In the genomic region with DNA sequence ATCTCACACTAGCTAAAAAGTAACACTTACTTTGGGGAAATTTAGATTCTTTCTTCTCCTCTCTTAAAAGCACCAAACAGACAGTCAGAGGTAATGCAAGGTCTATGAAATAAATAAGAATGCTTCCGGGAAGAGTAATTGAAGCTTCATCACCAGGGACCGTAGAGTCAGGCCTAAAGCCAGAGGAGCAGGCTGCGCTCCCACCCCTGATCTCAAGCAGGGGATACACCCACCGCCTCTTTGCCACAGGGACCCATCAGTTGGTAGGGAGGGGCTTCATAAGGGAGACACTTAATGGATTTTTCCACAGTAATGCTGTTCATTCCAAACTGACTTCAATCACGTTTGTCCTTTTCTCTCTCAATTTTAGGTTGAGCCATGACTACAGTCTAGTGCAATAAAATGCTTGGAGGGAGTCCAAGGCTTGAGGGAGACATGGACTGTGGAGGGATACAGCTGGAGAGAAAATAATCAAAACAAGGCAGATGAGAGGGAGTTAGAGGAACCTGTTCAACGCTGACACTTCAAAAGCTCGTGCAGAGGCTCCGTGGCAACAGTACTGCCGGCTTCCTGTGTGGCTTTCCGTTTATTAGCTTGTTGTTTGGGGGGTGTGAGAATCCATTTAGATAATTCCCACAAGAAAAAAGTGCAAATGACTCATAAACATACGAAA, we compare ENCODE assay signal across 11 cellular contexts.
A peak's percentile ranks its signal among the peaks of the same experiment; 100 is the strongest.
DNase-seq lines count a peak whose midpoint lies in the region; ATAC-seq and TF ChIP-seq lines count a peak whose summit lies in the region.
"Had no signal": no experiment of that assay in that cellular context is flagged by ENCODE, and none has a peak within 500 bp of the region (broad histone marks: within the 10 kb centered on the region; RNA-seq: fewer than 3 reads in every experiment).

No MANE protein-coding gene starts in this region.

- H3K9ac ChIP-seq in H9 (ENCODE audit: extremely low read depth, insufficient read length, low read length), result no peak overlapping the region

- no peak overlapping the region for H2BK12ac ChIP-seq in H9 (ENCODE audit: insufficient read length, low read depth, low read length)

- H3K79me1 ChIP-seq in H9 (ENCODE audit: insufficient read depth, low read depth, low read length, poor library complexity, severe bottlenecking), result no peaks in the 10 kb centered on the region

- peak overlapping the region; percentile 37 to 80 (median 57) for H3K27ac Mint-ChIP-seq in nephron
- H3K27ac Mint-ChIP-seq in H9, result no peak overlapping the region

- H3K23me2 ChIP-seq in H9 (ENCODE audit: insufficient read length, low read depth, low read length, poor library complexity, severe bottlenecking), result no peaks in the 10 kb centered on the region

- no peak overlapping the region for H3K4ac ChIP-seq in H9 (ENCODE audit: low read depth, low read length)

- in situ Hi-C loops in astrocyte of the spinal cord (cut with HindIII; ENCODE audit: low sequenced_read_pairs), result no loop called here

- H3K18ac ChIP-seq in H9 (ENCODE audit: insufficient read length, low read depth, low read length), result no peak overlapping the region

- H3K4me1 Mint-ChIP-seq in nephron (peaks cover 20% of the 10 kb centered on the region), H9 (no peaks in the 10 kb centered on the region)

- no peaks in the 10 kb centered on the region for H3K36me3 Mint-ChIP-seq in nephron (ENCODE audit: low read depth)
- no peaks in the 10 kb centered on the region; a peak in 2 of 7 replicates for H3K36me3 Mint-ChIP-seq in H9 (ENCODE audit: insufficient read depth in 1 of 3, low read depth in 3 of 3)

- H3K23ac ChIP-seq in H9 (ENCODE audit: insufficient read length, low read depth, low read length), result no peak overlapping the region

- H4K8ac ChIP-seq in H9 (replicated peaks; ENCODE audit: insufficient read length, low read depth, low read length), result no peak overlapping the region

- no peak overlapping the region for H2AK5ac ChIP-seq in H9 (ENCODE audit: insufficient read length, low read length)

- H2BK15ac ChIP-seq in H9 (ENCODE audit: low read depth, low read length), result no peak overlapping the region

- H3K4me3 ChIP-seq in astrocyte of the spinal cord (ENCODE audit: low read depth, low read length), result no peak overlapping the region
- H3K4me3 ChIP-seq in right cardiac atrium (ENCODE audit: low read length), result no peak overlapping the region
- H3K4me3 ChIP-seq: heart right ventricle had no signal

- no peak overlapping the region for H3T11ph ChIP-seq in H9 (ENCODE audit: low read length)

- no peak overlapping the region for H2BK120ac ChIP-seq in H9 (ENCODE audit: low read depth, low read length, poor library complexity, severe bottlenecking)

- H3K14ac ChIP-seq in H9 (ENCODE audit: insufficient read depth, low read length), result no peak overlapping the region

- WGBS in right cardiac atrium, result 27% methylated on average over 11 of the region's 11 CpGs
- WGBS in H9 (ENCODE audit: extremely low coverage, insufficient read length, low lambda C conversion rate), result no CpG with 5 or more reads among the region's 11 CpGs

- H2BK5ac ChIP-seq in H9 (ENCODE audit: insufficient read length, low read length), result no peak overlapping the region

- no peaks in the 10 kb centered on the region for H4K20me1 ChIP-seq in H9 (ENCODE audit: control insufficient read depth, insufficient read depth, insufficient read length)

- H3K27ac ChIP-seq in right cardiac atrium (ENCODE audit: low read length), result no peak overlapping the region
- H3K27ac ChIP-seq in H9 (ENCODE audit: insufficient read length, low read depth, low read length), result no peak overlapping the region
- H3K27ac ChIP-seq: heart right ventricle had no signal

- H2AFZ ChIP-seq in H9 (ENCODE audit: low read length), result no peak overlapping the region

- peaks cover 8% of the 10 kb centered on the region for H3K9me3 Mint-ChIP-seq in nephron
- H3K9me3 Mint-ChIP-seq in H9, result peaks cover 4 to 5% of the 10 kb centered on the region in 2 experiments; a peak in 2 of 5 replicates

- H3K27me3 ChIP-seq in right cardiac atrium (ENCODE audit: control insufficient read depth, insufficient read depth), result no peaks in the 10 kb centered on the region
- H3K27me3 ChIP-seq in H9 (ENCODE audit: insufficient read depth, low read length), result no peaks in the 10 kb centered on the region
- H3K27me3 ChIP-seq: heart right ventricle had no signal

- H3K9me3 ChIP-seq in right cardiac atrium (ENCODE audit: control insufficient read depth, low read length) (no peaks in the 10 kb centered on the region), H9 (ENCODE audit: control insufficient read depth, low read depth, low read length) (no peaks in the 10 kb centered on the region)
- H3K9me3 ChIP-seq: heart right ventricle had no signal

- TF ChIP-seq CTCF in astrocyte of the spinal cord (IDR thresholded peaks at IDR 0.05; ENCODE audit: low read depth, low read length) (no peak), nephron (IDR thresholded peaks at IDR 0.05; ENCODE audit: unreplicated experiment in 3 of 3) (no peak), H9 (conservative IDR thresholded peaks at IDR 0.05) (no peak)

- no peak overlapping the region for H4K91ac ChIP-seq in H9 (ENCODE audit: insufficient read length, low read depth, low read length)

- H2BK20ac ChIP-seq in H9 (ENCODE audit: low read depth, low read length, poor library complexity, severe bottlenecking), result no peak overlapping the region

- H3K4me2 ChIP-seq in H9 (ENCODE audit: insufficient read depth, insufficient read length, low read length), result no peak overlapping the region

- intact Hi-C loops in right cardiac atrium (cut with DNase I), result no loop called here

- H3K4me3 Mint-ChIP-seq in nephron, result peak overlapping the region in 2 of 3 experiments; percentile 5 to 9
- no peak overlapping the region for H3K4me3 Mint-ChIP-seq in H9

- H3K79me2 ChIP-seq in H9 (ENCODE audit: insufficient read depth, low read length), result no peaks in the 10 kb centered on the region

- H3K27me3 Mint-ChIP-seq in nephron (ENCODE audit: low read depth) (peaks cover 4% of the 10 kb centered on the region), H9 (ENCODE audit: low read depth) (no peaks in the 10 kb centered on the region)

- DNase-seq in DMS79 treated with DMSO at 0.1 percent for 48 hours (lab: John Stamatoyannopoulos, UW) (peak; percentile 62), NCI-H1105 treated with DMSO at 0.1 percent for 48 hours (lab: John Stamatoyannopoulos, UW) (peak; percentile 95), astrocyte of the spinal cord (ENCODE audit: low read depth, low spot score) (peak; percentile 29), GOT3 (lab: John Stamatoyannopoulos, UW) (no peak), right cardiac atrium (no peak), HuH-7 (ENCODE audit: low spot score) (no peak), H9 (no peak)
- DNase-seq: heart right ventricle, Karpas-422 had no signal

- H3K4me1 ChIP-seq in right cardiac atrium (ENCODE audit: control insufficient read depth, insufficient read depth, low read length) (no peaks in the 10 kb centered on the region), H9 (ENCODE audit: insufficient read depth, low read length) (no peaks in the 10 kb centered on the region)

- H4K5ac ChIP-seq in H9 (ENCODE audit: insufficient read length, low read depth, low read length), result no peak overlapping the region

- no peak overlapping the region for H3K56ac ChIP-seq in H9 (ENCODE audit: insufficient read length, low read depth, low read length)

- ATAC-seq in right cardiac atrium, result no peak
- ATAC-seq: heart right ventricle, Panc1 had no signal

Comparison
In these comparisons a context has a peak if more than half of its experiments do, and no peak if none do; other contexts are left out.
1. DNase-seq: peak in DMS79 treated with DMSO at 0.1 percent for 48 hours (single experiment), NCI-H1105 treated with DMSO at 0.1 percent for 48 hours (single experiment) and astrocyte of the spinal cord (single experiment); none in GOT3 (single experiment), right cardiac atrium (0 of 3), HuH-7 (single experiment) and H9 (single experiment).
2. H3K27ac Mint-ChIP-seq: peak in nephron (3 of 3); none in H9 (0 of 3).
3. H3K4me3 Mint-ChIP-seq: peak in nephron (2 of 3); none in H9 (0 of 2).